In the genomic region with DNA sequence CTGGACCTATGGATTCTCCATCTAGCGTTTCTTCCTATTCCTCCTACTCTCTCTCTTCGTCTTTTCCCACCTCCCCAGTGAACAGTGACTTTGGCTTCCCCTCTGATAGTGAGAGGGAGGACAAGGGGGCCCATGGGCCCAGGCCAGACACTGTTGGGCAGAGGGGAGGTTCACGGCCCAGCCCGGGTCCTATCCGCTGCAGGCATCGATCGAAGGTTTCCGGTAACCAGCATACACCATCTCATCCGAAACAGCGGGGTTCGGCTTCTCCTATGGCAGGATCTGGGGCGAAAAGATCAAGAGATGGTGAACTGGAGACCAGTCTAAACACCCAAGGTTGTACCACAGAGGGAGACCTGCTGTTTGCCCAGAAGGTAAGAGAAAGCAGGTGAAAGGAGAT, we compare ENCODE assay signal across 1 cellular context.
TF ChIP-seq lines count a peak whose summit lies in the region.

No MANE protein-coding gene starts in this region.

TF ChIP-seq in H1, 55 proteins besides CTCF, POLR2A, EP300 and RAD21 (continued from another document):
- TF ChIP-seq, protein P1, sequence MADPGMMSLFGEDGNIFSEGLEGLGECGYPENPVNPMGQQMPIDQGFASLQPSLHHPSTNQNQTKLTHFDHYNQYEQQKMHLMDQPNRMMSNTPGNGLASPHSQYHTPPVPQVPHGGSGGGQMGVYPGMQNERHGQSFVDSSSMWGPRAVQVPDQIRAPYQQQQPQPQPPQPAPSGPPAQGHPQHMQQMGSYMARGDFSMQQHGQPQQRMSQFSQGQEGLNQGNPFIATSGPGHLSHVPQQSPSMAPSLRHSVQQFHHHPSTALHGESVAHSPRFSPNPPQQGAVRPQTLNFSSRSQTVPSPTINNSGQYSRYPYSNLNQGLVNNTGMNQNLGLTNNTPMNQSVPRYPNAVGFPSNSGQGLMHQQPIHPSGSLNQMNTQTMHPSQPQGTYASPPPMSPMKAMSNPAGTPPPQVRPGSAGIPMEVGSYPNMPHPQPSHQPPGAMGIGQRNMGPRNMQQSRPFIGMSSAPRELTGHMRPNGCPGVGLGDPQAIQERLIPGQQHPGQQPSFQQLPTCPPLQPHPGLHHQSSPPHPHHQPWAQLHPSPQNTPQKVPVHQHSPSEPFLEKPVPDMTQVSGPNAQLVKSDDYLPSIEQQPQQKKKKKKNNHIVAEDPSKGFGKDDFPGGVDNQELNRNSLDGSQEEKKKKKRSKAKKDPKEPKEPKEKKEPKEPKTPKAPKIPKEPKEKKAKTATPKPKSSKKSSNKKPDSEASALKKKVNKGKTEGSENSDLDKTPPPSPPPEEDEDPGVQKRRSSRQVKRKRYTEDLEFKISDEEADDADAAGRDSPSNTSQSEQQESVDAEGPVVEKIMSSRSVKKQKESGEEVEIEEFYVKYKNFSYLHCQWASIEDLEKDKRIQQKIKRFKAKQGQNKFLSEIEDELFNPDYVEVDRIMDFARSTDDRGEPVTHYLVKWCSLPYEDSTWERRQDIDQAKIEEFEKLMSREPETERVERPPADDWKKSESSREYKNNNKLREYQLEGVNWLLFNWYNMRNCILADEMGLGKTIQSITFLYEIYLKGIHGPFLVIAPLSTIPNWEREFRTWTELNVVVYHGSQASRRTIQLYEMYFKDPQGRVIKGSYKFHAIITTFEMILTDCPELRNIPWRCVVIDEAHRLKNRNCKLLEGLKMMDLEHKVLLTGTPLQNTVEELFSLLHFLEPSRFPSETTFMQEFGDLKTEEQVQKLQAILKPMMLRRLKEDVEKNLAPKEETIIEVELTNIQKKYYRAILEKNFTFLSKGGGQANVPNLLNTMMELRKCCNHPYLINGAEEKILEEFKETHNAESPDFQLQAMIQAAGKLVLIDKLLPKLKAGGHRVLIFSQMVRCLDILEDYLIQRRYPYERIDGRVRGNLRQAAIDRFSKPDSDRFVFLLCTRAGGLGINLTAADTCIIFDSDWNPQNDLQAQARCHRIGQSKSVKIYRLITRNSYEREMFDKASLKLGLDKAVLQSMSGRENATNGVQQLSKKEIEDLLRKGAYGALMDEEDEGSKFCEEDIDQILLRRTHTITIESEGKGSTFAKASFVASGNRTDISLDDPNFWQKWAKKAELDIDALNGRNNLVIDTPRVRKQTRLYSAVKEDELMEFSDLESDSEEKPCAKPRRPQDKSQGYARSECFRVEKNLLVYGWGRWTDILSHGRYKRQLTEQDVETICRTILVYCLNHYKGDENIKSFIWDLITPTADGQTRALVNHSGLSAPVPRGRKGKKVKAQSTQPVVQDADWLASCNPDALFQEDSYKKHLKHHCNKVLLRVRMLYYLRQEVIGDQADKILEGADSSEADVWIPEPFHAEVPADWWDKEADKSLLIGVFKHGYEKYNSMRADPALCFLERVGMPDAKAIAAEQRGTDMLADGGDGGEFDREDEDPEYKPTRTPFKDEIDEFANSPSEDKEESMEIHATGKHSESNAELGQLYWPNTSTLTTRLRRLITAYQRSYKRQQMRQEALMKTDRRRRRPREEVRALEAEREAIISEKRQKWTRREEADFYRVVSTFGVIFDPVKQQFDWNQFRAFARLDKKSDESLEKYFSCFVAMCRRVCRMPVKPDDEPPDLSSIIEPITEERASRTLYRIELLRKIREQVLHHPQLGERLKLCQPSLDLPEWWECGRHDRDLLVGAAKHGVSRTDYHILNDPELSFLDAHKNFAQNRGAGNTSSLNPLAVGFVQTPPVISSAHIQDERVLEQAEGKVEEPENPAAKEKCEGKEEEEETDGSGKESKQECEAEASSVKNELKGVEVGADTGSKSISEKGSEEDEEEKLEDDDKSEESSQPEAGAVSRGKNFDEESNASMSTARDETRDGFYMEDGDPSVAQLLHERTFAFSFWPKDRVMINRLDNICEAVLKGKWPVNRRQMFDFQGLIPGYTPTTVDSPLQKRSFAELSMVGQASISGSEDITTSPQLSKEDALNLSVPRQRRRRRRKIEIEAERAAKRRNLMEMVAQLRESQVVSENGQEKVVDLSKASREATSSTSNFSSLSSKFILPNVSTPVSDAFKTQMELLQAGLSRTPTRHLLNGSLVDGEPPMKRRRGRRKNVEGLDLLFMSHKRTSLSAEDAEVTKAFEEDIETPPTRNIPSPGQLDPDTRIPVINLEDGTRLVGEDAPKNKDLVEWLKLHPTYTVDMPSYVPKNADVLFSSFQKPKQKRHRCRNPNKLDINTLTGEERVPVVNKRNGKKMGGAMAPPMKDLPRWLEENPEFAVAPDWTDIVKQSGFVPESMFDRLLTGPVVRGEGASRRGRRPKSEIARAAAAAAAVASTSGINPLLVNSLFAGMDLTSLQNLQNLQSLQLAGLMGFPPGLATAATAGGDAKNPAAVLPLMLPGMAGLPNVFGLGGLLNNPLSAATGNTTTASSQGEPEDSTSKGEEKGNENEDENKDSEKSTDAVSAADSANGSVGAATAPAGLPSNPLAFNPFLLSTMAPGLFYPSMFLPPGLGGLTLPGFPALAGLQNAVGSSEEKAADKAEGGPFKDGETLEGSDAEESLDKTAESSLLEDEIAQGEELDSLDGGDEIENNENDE (IDR thresholded peaks at IDR 0.05; ENCODE audit: insufficient replicate concordance, low read length): no peak
- TF ChIP-seq SUZ12 (IDR thresholded peaks at IDR 0.05; ENCODE audit: low read length) (no peak), CBX8 (IDR thresholded peaks at IDR 0.05; ENCODE audit: borderline replicate concordance, low read depth, low read length) (no peak), TBP (IDR thresholded peaks at IDR 0.05; ENCODE audit: low read depth, low read length) (no peak), KDM4A (IDR thresholded peaks at IDR 0.05; ENCODE audit: low read depth, low read length, severe bottlenecking) (no peak)
